ENCODE assay signal across 8 cellular contexts in the genomic region with DNA sequence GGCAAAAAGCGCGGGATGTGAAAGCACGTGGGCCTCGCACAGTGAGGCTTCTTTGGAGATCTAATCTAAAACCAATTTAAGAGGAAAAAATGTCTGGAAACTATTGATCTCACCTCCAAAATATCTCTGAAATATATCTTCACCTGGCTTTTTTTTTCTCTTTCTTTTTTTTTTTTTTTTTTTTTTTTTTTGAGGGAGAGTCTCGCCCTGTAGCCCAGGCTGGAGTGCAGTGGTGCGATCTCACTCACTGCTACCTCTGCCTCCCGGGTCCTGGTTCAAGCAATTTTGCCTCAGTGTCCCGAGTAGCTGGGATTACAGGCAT. TPM values are rescaled to one million over a fixed set of nuclear protein-coding genes. Genes with fewer than 3 reads are reported as not detected.
DNase-seq lines count a peak whose midpoint lies in the region; ATAC-seq and TF ChIP-seq lines count a peak whose summit lies in the region.

No MANE protein-coding gene starts in this region.

- H3K4me2 ChIP-seq in PC-3 (ENCODE audit: low read length) = peak overlapping the region; percentile 82

- H3K4me3 Mint-ChIP-seq in Calu3 (ENCODE audit: low read depth, unreplicated experiment) (peak overlapping the region; percentile 79), endothelial cell (ENCODE audit: unreplicated experiment) (peak overlapping the region; percentile 86)

- no peak overlapping the region for H3K9ac ChIP-seq in PC-3 (ENCODE audit: low read length)

- H3K9me3 Mint-ChIP-seq in Calu3 (ENCODE audit: low read depth, unreplicated experiment) = no peaks in the 10 kb centered on the region
- H3K9me3 Mint-ChIP-seq in endothelial cell (ENCODE audit: unreplicated experiment) = no peaks in the 10 kb centered on the region

- intact Hi-C loops in Calu3 (cut with micrococcal nuclease; ENCODE audit: unreplicated experiment) = no loop called here
- intact Hi-C loops in PC-3 (cut with micrococcal nuclease) = no loop called here

- H3K36me3 ChIP-seq in PC-3 (ENCODE audit: low read depth, low read length) = no peaks in the 10 kb centered on the region

- no peaks in the 10 kb centered on the region for H3K79me2 ChIP-seq in PC-3 (ENCODE audit: low read length)

- no peaks in the 10 kb centered on the region for H3F3A ChIP-seq in PC-3 (ENCODE audit: low read length, unreplicated experiment)

- POLR2A ChIA-PET in PC-3 (lab: Charles Lee; ENCODE audit: unreplicated experiment) = no interaction called here

- ATAC-seq in PC-3 (no peak), HG02852 (IDR thresholded peaks at IDR 0.05; ENCODE audit: unreplicated experiment) (no peak)

- peak overlapping the region; percentile 81 for H2AFZ ChIP-seq in PC-3 (ENCODE audit: low read length)

- no peaks in the 10 kb centered on the region for H3K27me3 Mint-ChIP-seq in Calu3 (ENCODE audit: unreplicated experiment)
- H3K27me3 Mint-ChIP-seq in endothelial cell (ENCODE audit: unreplicated experiment) = peaks cover 5% of the 10 kb centered on the region

- H3K9me3 ChIP-seq in PC-3 (ENCODE audit: low read length) = no peaks in the 10 kb centered on the region

- H3K4me1 Mint-ChIP-seq in Calu3 (ENCODE audit: low read depth, unreplicated experiment) (peaks cover 9% of the 10 kb centered on the region), endothelial cell (ENCODE audit: unreplicated experiment) (peaks cover 5% of the 10 kb centered on the region)

- CTCF ChIA-PET in Calu3 (lab: Charles Lee) (interaction anchor here (0.9 kb wide), 1 partner anchor 135 kb away, joined by 3 read pairs; no protein-coding TSS in a partner anchor), PC-3 (lab: Charles Lee) (no interaction called here)

- no peaks in the 10 kb centered on the region for H3K27me3 ChIP-seq in PC-3 (ENCODE audit: low read length)

- BruUV-seq in Calu3 (replicated peaks; lab: Mats Ljungman, UMichigan) (no TSS peak), PC-3 (replicated peaks; lab: Mats Ljungman, UMichigan) (no TSS peak)

- DNase-seq in Calu3 (no peak), PC-3 (no peak), endothelial cell (ENCODE audit: low spot score) (no peak), retinal pigment epithelial cell (ENCODE audit: low read depth) (no peak), GM20000 (ENCODE audit: low spot score) (no peak), AG08395 (ENCODE audit: low spot score) (no peak), NCI-H524 treated with DMSO at 0.1 percent for 48 hours (lab: John Stamatoyannopoulos, UW) (no peak)

- no peaks in the 10 kb centered on the region for H4K20me1 ChIP-seq in PC-3 (ENCODE audit: low read length)

- H3K36me3 Mint-ChIP-seq in Calu3 (ENCODE audit: insufficient read depth, unreplicated experiment) (peaks cover 14% of the 10 kb centered on the region), endothelial cell (ENCODE audit: low read depth, unreplicated experiment) (peaks cover 3% of the 10 kb centered on the region)

- TF ChIP-seq CTCF in Calu3 (IDR thresholded peaks at IDR 0.05; ENCODE audit: unreplicated experiment) (no peak), PC-3 (conservative IDR thresholded peaks at IDR 0.05; ENCODE audit: low read depth, low read length) (no peak), endothelial cell (IDR thresholded peaks at IDR 0.05; ENCODE audit: unreplicated experiment) (no peak), retinal pigment epithelial cell (conservative IDR thresholded peaks at IDR 0.05; ENCODE audit: low read depth, low read length) (no peak), GM20000 (IDR thresholded peaks at IDR 0.05; ENCODE audit: extremely low read depth, missing control alignments) (no peak)

- H3K4me3 ChIP-seq in PC-3 (ENCODE audit: low read length) = peak overlapping the region; percentile 65
- peak overlapping the region; percentile 60 for H3K4me3 ChIP-seq in retinal pigment epithelial cell (ENCODE audit: low read length)

- no peaks in the 10 kb centered on the region for H3K4me1 ChIP-seq in PC-3 (ENCODE audit: insufficient read depth, low read length)

- no peaks in the 10 kb centered on the region for H3K9me2 ChIP-seq in PC-3 (replicated peaks; ENCODE audit: low read length)

- H3K27ac ChIP-seq in PC-3 (ENCODE audit: low read length) = no peak overlapping the region

- peak overlapping the region; percentile 86 for H3K27ac Mint-ChIP-seq in Calu3 (ENCODE audit: unreplicated experiment)
- peak overlapping the region; percentile 67 for H3K27ac Mint-ChIP-seq in endothelial cell (ENCODE audit: unreplicated experiment)

RNA-seq across cellular contexts. Expression of a gene that starts 0.4 kb away (rescaled TPM):
- 4.0 and 4.4 TPM in 2 replicates for total RNA-seq in Calu3 (2022)
- total RNA-seq in PC-3 (2014; rRNA removed) = not detected in 2 replicates
- total RNA-seq in endothelial cell (ENCODE audit: unreplicated experiment) = 7.3 TPM
